ENCODE assay signal across 19 cellular contexts in the genomic region with DNA sequence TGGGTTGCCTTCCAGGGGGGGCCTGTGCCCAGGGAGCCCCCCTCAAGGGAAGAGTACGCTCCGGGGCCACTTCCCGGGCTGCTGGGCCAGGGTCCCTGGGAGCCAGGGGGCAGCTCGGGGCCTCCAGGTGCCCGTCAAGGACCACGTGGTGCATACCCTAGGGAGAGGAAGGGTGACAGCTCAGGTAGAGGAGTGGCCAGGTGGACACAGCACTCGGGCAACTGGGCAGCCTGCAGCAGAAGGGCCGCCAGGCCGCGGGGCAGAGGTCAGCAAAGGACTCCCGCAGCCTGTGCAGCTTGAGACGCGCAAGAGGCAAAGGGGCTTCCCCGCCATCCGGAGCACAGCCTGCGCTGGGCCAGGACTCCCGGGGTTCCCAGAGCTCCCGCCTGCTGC. TPM values are rescaled to one million over a fixed set of nuclear protein-coding genes. Genes with fewer than 3 reads are reported as not detected.
"Had no signal": no experiment of that assay in that cellular context is flagged by ENCODE, and none has a peak within 500 bp of the region (broad histone marks: within the 10 kb centered on the region; RNA-seq: fewer than 3 reads in every experiment).

No MANE protein-coding gene starts in this region.

- H3K27ac ChIP-seq: esophagus squamous epithelium, gastroesophageal sphincter, left ventricle myocardium inferior, parathyroid adenoma, prostate gland, spleen, upper lobe of left lung, uterus had no signal

- H3K36me3 ChIP-seq: esophagus squamous epithelium, gastroesophageal sphincter, left ventricle myocardium inferior, prostate gland, spleen, uterus had no signal

- H3K9me3 ChIP-seq: esophagus squamous epithelium, gastroesophageal sphincter, left ventricle myocardium inferior, prostate gland, spleen, upper lobe of left lung, uterus had no signal

- DNase-seq: esophagus squamous epithelium; foreskin fibroblast; immature natural killer cell; left ventricle myocardium inferior; mesenchymal stem cell; naive B cell; spleen; stimulated activated CD4-positive, alpha-beta T cell treated with anti-CD3 and anti-CD28 coated beads, Interleukin-15, amount 100 ng/mL, for 24 hours; stimulated activated CD4-positive, alpha-beta T cell treated with anti-CD3 and anti-CD28 coated beads, Interleukin-1b, Interleukin-23, amount 100 ng/mL, for 48 hours; stimulated activated CD4-positive, alpha-beta T cell treated with anti-CD3 and anti-CD28 coated beads, Interleukin-4, amount 100 ng/mL, for 4 hours; stimulated activated naive B cell treated with anti-CD40 and anti-IgM and Interleukin-4, amounts not matched to agents 10 μg/mL and 1 μg/mL and 100 μg/mL, for 72 hours; uterus had no signal

- H3K27me3 ChIP-seq: upper lobe of left lung, uterus had no signal

- H3K4me1 ChIP-seq: parathyroid adenoma, prostate gland, uterus had no signal

- ATAC-seq: gastroesophageal sphincter; stimulated activated naive B cell treated with anti-CD40 and anti-IgM and Interleukin-4, amounts not matched to agents 10 μg/mL and 1 μg/mL and 100 μg/mL, for 72 hours had no signal

- H3K4me3 ChIP-seq: esophagus squamous epithelium, gastroesophageal sphincter, left ventricle myocardium inferior, lung, prostate gland, spleen, upper lobe of left lung, uterus had no signal

- H3K9ac ChIP-seq: parathyroid adenoma had no signal

RNA-seq across cellular contexts. Expression of a gene that starts 60.0 kb away (rescaled TPM):
- total RNA-seq: epithelial cell of proximal tubule, renal cortical epithelial cell had no signal
